ENCODE assay signal across 25 cellular contexts in genomic region chr5:181081989-181082388, GRCh38.
"Had no signal": no experiment of that assay in that cellular context is flagged by ENCODE, and none has a peak within 500 bp of the region (broad histone marks: within the 10 kb centered on the region; RNA-seq: fewer than 3 reads in every experiment).

No MANE protein-coding gene starts in this region.

- H3K4me1 ChIP-seq: stomach, suprapubic skin, testis, thyroid gland, tibial artery, tibial nerve, transverse colon, upper lobe of left lung, upper lobe of right lung, uterus, vagina had no signal

- H3K27ac ChIP-seq: stomach, suprapubic skin, testis, thoracic aorta, thyroid gland, tibial artery, tibial nerve, transverse colon, upper lobe of left lung, upper lobe of right lung, uterus, vagina had no signal

- FAIRE-seq: urothelium cell line had no signal

- DNase-seq: stimulated activated CD4-positive, alpha-beta T cell treated with anti-CD3 and anti-CD28 coated beads, Interleukin-2, amount 100 ng/mL, for 48 hours; stimulated activated CD4-positive, alpha-beta T cell treated with anti-CD3 and anti-CD28 coated beads, Interleukin-4, amount 100 ng/mL, for 1 hour; stimulated activated CD4-positive, alpha-beta T cell treated with anti-CD3 and anti-CD28 coated beads, Interleukin-4, amount 100 ng/mL, for 24 hours; stimulated activated CD4-positive, alpha-beta T cell treated with anti-CD3 and anti-CD28 coated beads, Interleukin-4, amount 100 ng/mL, for 4 hours; stimulated activated CD8-positive, alpha-beta memory T cell treated with anti-CD3 and anti-CD28 coated beads, Interleukin-4, amount 100 ng/mL, for 48 hours; stimulated activated naive B cell treated with anti-CD40 and anti-IgM and Interleukin-4, amounts not matched to agents 10 μg/mL and 1 μg/mL and 100 μg/mL, for 72 hours; stimulated activated naive CD4-positive, alpha-beta T cell; stimulated activated naive CD4-positive, alpha-beta T cell treated with Interleukin-2 at 50 U/mL for 16 hours; stimulated activated naive CD8-positive, alpha-beta T cell treated with anti-CD3 and anti-CD28 coated beads, Interleukin-15, amount 100 ng/mL, for 72 hours; stimulated activated naive CD8-positive, alpha-beta T cell treated with anti-CD3 and anti-CD28 coated beads, Interleukin-15, Interleukin-2, amounts not matched to agents 100 U/mL and 50 U/mL, for 24 hours; stomach; substantia nigra; testis; thyroid gland; tibial artery; transverse colon; trophoblast cell; upper lobe of left lung; upper lobe of right lung; uterus had no signal

- H3K4me3 ChIP-seq: stomach, suprapubic skin, testis, thoracic aorta, thyroid gland, tibial artery, tibial nerve, transverse colon, upper lobe of left lung, upper lobe of right lung, uterus, vagina had no signal

- H3K36me3 ChIP-seq: stomach, suprapubic skin, thoracic aorta, thyroid gland, tibial artery, tibial nerve, transverse colon, upper lobe of left lung, upper lobe of right lung, uterus, vagina had no signal

- H3K9me3 ChIP-seq: suprapubic skin, testis, thyroid gland, upper lobe of left lung, upper lobe of right lung, uterus, vagina had no signal
